Comparison of ENCODE assay signal across 15 cellular contexts in the genomic region with DNA sequence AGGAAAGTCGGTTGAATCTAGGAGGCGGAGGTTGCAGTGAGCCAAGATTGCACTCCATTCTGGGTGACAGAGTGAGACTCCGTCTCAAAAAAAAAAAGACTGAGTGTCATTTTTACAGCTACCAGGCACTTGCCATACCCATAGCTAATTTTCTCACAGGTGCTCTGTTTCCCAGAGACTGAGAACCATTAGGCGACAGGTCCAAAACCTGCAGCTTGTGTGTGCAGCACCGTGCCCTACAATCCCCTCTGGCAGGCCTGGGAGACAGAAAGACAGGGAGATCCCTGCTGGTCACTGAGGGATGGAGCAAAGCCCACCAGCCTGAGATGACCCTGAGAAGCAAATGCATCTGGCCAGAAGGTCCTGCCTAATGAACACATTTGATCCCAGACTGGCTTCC. TPM values are rescaled to one million over a fixed set of nuclear protein-coding genes. Genes with fewer than 3 reads are reported as not detected.
DNase-seq lines count a peak whose midpoint lies in the region; ATAC-seq and TF ChIP-seq lines count a peak whose summit lies in the region.
"Had no signal": no experiment of that assay in that cellular context is flagged by ENCODE, and none has a peak within 500 bp of the region (broad histone marks: within the 10 kb centered on the region; RNA-seq: fewer than 3 reads in every experiment).

No MANE protein-coding gene starts in this region.

- DNase-seq in DND-41: no peak
- no peak for DNase-seq in T-helper 17 cell
- no peak for DNase-seq in SKM-1 treated with dmso at 0.1 percent for 144 hours (lab: John Stamatoyannopoulos, UW; ENCODE audit: unreplicated experiment)
- DNase-seq in globus pallidus (ENCODE audit: low spot score): no peak
- DNase-seq in Kasumi-1 (lab: John Stamatoyannopoulos, UW): no peak
- DNase-seq: activated CD4-positive, alpha-beta T cell treated with anti-CD3 and anti-CD28 coated beads for 1 hour; GDM1; KBM-7; NCI-H187; NCI-H774 had no signal

- H3K79me2 ChIP-seq in DND-41 (ENCODE audit: insufficient read depth, low read length): peaks cover 72% of the 10 kb centered on the region

- H2AFZ ChIP-seq in DND-41 (ENCODE audit: low read depth, low read length): no peak overlapping the region

- H3K27ac Mint-ChIP-seq in T-helper 17 cell: no peak overlapping the region

- peak overlapping the region; percentile 88; the same call in 1 of the 2 replicates for H3K9ac ChIP-seq in DND-41 (ENCODE audit: low read depth, low read length)
- H3K9ac ChIP-seq in iPS-20b (ENCODE audit: low read depth, low read length): peak overlapping the region; percentile 84; the same call in 1 of the 2 replicates

- H3K36me3 ChIP-seq in DND-41 (ENCODE audit: insufficient read depth, low read length) (peaks cover 31% of the 10 kb centered on the region), iPS-20b (ENCODE audit: insufficient read depth, low read depth, low read length) (peaks cover 4% of the 10 kb centered on the region; the same call in 1 of the 2 replicates)
- H3K36me3 ChIP-seq: SJSA1 had no signal

- H3K4me1 ChIP-seq in DND-41 (ENCODE audit: insufficient read depth, low read length) (peaks cover 29% of the 10 kb centered on the region), iPS-20b (ENCODE audit: insufficient read depth, low read length) (no peaks in the 10 kb centered on the region)

- ATAC-seq in DND-41 (ENCODE audit: insufficient read depth, low read depth) (no peak), T-helper 17 cell (no peak), GM18909 (IDR thresholded peaks at IDR 0.05; ENCODE audit: poor library complexity, unreplicated experiment) (no peak)
- ATAC-seq: right cardiac atrium had no signal

- H3K9me3 ChIP-seq in DND-41 (ENCODE audit: insufficient read depth, low read length, severe bottlenecking) (no peaks in the 10 kb centered on the region), T-helper 17 cell (ENCODE audit: control insufficient read depth, low read length, poor library complexity, severe bottlenecking) (no peaks in the 10 kb centered on the region), iPS-20b (ENCODE audit: insufficient read depth, low read depth, low read length) (no peaks in the 10 kb centered on the region)
- H3K9me3 ChIP-seq: SJSA1 had no signal

- no peak overlapping the region for H3K4me3 ChIP-seq in DND-41 (ENCODE audit: low read depth in 1 of 2, low read length in 2 of 2)
- peak overlapping the region; percentile 65; the same call in 1 of the 2 replicates for H3K4me3 ChIP-seq in iPS-20b (ENCODE audit: low read length)
- H3K4me3 ChIP-seq: SJSA1 had no signal

- H3K27ac ChIP-seq in 22Rv1 (peak overlapping the region; percentile 95; the same call in 1 of the 2 replicates), DND-41 (ENCODE audit: low read length) (peak overlapping the region; percentile 0; the same call in 1 of the 2 replicates), iPS-20b (ENCODE audit: low read length) (no peak overlapping the region)
- H3K27ac ChIP-seq: SJSA1 had no signal

- H3K4me2 ChIP-seq in DND-41 (ENCODE audit: insufficient read depth, low read length): peak overlapping the region; percentile 95

- peaks cover 12% of the 10 kb centered on the region for H3K4me1 Mint-ChIP-seq in T-helper 17 cell

- peak overlapping the region; percentile 58 for H3K4me3 Mint-ChIP-seq in T-helper 17 cell

- H3K27me3 ChIP-seq in DND-41 (ENCODE audit: insufficient read depth, low read length, poor library complexity) (no peaks in the 10 kb centered on the region), iPS-20b (ENCODE audit: insufficient read depth, low read length) (no peaks in the 10 kb centered on the region)
- H3K27me3 ChIP-seq: SJSA1 had no signal

- H3K36me3 Mint-ChIP-seq in T-helper 17 cell (ENCODE audit: low read depth): no peaks in the 10 kb centered on the region

- no peak for TF ChIP-seq CTCF in 22Rv1 (IDR thresholded peaks at IDR 0.05)
- no peak for TF ChIP-seq CTCF in DND-41 (IDR thresholded peaks at IDR 0.05; ENCODE audit: borderline replicate concordance, extremely low read depth, low read length, poor library complexity, severe bottlenecking)

- no peaks in the 10 kb centered on the region for H3K27me3 Mint-ChIP-seq in T-helper 17 cell

- peaks cover 28% of the 10 kb centered on the region for H4K20me1 ChIP-seq in DND-41 (ENCODE audit: insufficient read depth, low read length)

RNA-seq across cellular contexts. Expression of a gene that starts 2.7 kb away (rescaled TPM):
- total RNA-seq in T-helper 17 cell: 10 to 100 TPM in 1 of 2 donors, 1 to 10 TPM in 1; 9.8 to 14.1 TPM

RNA-seq across cellular contexts. Expression of a gene that starts 28.2 kb away (rescaled TPM):
- not detected for total RNA-seq in T-helper 17 cell

RNA-seq across cellular contexts. Expression of a gene that starts 45.8 kb away (rescaled TPM):
- under 1 TPM; 0.10 to 0.29 TPM for total RNA-seq in T-helper 17 cell
